1 cellular context compared by ENCODE assay signal in the genomic region with DNA sequence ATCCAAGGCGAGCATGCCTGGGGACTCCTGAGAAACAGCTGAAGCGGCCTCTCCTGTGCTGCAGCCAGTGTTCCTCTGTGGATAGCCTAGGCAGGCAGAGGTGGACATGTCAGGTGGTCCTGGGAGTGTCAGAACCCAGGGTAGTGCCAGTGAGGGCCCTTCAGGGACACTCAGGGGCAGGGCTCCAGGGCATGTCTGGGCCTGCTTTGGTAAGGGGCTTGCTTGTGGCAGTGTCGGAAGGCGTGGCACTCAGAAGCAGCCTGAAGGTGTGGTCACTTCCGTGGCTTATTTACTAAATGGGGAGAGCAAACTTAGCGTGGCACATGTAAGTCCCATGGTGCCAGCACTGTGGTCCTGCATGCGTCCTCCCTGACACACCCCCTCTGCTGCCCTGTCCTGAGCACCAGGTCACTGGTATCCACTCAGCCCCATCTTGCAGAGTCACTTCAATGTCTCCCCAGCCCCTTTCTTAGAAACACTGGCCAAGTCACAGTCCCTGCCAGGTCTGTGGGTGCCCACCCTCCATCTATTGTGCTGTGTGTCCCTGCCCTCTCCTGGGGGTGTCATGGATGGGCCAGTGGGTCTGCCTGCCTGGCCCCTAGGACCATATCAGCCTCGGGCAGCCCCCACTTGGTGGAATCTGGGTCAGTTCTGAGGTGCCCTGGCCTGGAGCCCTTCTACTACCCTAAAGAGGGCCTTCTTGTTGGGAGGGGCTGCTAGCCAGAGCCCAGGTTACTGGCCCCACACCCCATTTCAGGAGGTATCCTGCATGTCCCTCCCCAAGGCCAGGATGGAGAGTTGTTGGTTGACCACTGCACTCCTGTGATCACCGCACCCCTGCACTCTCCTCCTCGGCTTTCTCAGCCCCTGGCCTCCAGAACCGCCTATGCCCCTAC.
TF ChIP-seq lines count a peak whose summit lies in the region.

No MANE protein-coding gene starts in this region.

TF ChIP-seq in GM12878, 131 proteins besides CTCF, POLR2A, EP300 and RAD21:
- TF ChIP-seq MTA3 (IDR thresholded peaks at IDR 0.05; ENCODE audit: borderline replicate concordance, low read length) = no peak
- TF ChIP-seq ATF3 (IDR thresholded peaks at IDR 0.05; ENCODE audit: borderline replicate concordance, extremely low read depth, low read depth, low read length) = no peak
- no peak for TF ChIP-seq IKZF2 (IDR thresholded peaks at IDR 0.05)
- TF ChIP-seq, protein P1, sequence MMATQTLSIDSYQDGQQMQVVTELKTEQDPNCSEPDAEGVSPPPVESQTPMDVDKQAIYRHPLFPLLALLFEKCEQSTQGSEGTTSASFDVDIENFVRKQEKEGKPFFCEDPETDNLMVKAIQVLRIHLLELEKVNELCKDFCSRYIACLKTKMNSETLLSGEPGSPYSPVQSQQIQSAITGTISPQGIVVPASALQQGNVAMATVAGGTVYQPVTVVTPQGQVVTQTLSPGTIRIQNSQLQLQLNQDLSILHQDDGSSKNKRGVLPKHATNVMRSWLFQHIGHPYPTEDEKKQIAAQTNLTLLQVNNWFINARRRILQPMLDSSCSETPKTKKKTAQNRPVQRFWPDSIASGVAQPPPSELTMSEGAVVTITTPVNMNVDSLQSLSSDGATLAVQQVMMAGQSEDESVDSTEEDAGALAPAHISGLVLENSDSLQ (IDR thresholded peaks at IDR 0.05) = no peak
- no peak for TF ChIP-seq BCLAF1 (IDR thresholded peaks at IDR 0.05)
- no peak for TF ChIP-seq SUZ12 (IDR thresholded peaks at IDR 0.05; ENCODE audit: unreplicated experiment)
- no peak for TF ChIP-seq CEBPZ (IDR thresholded peaks at IDR 0.05; ENCODE audit: low read depth, low read length)
- TF ChIP-seq TCF7 (IDR thresholded peaks at IDR 0.05; ENCODE audit: borderline replicate concordance) = no peak
- no peak for TF ChIP-seq ZNF217 (IDR thresholded peaks at IDR 0.05)
- TF ChIP-seq, protein P2, sequence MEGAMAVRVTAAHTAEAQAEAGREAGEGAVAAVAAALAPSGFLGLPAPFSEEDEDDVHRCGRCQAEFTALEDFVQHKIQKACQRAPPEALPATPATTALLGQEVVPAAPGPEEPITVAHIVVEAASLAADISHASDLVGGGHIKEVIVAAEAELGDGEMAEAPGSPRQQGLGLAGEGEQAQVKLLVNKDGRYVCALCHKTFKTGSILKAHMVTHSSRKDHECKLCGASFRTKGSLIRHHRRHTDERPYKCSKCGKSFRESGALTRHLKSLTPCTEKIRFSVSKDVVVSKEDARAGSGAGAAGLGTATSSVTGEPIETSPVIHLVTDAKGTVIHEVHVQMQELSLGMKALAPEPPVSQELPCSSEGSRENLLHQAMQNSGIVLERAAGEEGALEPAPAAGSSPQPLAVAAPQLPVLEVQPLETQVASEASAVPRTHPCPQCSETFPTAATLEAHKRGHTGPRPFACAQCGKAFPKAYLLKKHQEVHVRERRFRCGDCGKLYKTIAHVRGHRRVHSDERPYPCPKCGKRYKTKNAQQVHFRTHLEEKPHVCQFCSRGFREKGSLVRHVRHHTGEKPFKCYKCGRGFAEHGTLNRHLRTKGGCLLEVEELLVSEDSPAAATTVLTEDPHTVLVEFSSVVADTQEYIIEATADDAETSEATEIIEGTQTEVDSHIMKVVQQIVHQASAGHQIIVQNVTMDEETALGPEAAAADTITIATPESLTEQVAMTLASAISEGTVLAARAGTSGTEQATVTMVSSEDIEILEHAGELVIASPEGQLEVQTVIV (IDR thresholded peaks at IDR 0.05; ENCODE audit: borderline replicate concordance, partially characterized antibody) = no peak
- no peak for TF ChIP-seq IRF4 (IDR thresholded peaks at IDR 0.05; ENCODE audit: low read depth, low read length)
- TF ChIP-seq IKZF1 (conservative IDR thresholded peaks at IDR 0.05) = no peak
- TF ChIP-seq KDM1A (IDR thresholded peaks at IDR 0.05; ENCODE audit: borderline replicate concordance) = no peak
